Comparison of ENCODE assay signal across 10 cellular contexts in the genomic region with DNA sequence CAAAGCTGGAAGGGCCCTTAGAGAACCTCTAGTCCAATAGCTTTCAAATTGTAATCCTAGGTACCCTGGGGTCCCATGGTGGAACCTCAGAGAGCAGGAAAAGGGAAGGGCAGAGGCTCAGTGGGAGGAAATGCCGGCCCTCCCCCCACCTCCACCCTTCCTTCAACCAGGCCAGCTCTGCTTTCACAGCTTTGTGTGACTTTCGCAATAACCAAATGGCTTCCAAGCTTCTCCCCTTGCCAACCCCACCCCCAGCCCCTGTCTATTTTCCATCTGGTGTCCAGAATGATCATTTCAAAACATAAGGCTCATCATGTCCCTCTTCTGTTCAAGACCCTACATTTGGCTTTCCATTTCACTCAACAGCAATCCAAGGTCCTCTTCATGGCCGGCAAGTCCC.
DNase-seq lines count a peak whose midpoint lies in the region; ATAC-seq and TF ChIP-seq lines count a peak whose summit lies in the region.
"Had no signal": no experiment of that assay in that cellular context is flagged by ENCODE, and none has a peak within 500 bp of the region (broad histone marks: within the 10 kb centered on the region; RNA-seq: fewer than 3 reads in every experiment).

No MANE protein-coding gene starts in this region.

- no peaks in the 10 kb centered on the region for H3K9me3 ChIP-seq in mesenchymal stem cell (ENCODE audit: control insufficient read depth, low read length)

- H3K27ac Mint-ChIP-seq in progenitor cell of endocrine pancreas, result peak overlapping the region; percentile 68

- H3K9me3 Mint-ChIP-seq in progenitor cell of endocrine pancreas (ENCODE audit: low read depth), result no peaks in the 10 kb centered on the region

- no peak for TF ChIP-seq CTCF in foreskin fibroblast (IDR thresholded peaks at IDR 0.05; ENCODE audit: low read depth, low read length)
- no peak for TF ChIP-seq CTCF in progenitor cell of endocrine pancreas (IDR thresholded peaks at IDR 0.05; ENCODE audit: unreplicated experiment)
- no peak for TF ChIP-seq CTCF in dorsolateral prefrontal cortex (IDR thresholded peaks at IDR 0.05 in 54 of 56, conservative IDR thresholded peaks at IDR 0.05 in 2 of 56; ENCODE audit: low read depth in 1 of 56, partially characterized antibody in 56 of 56)

- H3K36me3 ChIP-seq in mesenchymal stem cell (ENCODE audit: control insufficient read depth in 1 of 2, insufficient read depth in 2 of 2, low read depth in 1 of 2, low read length in 2 of 2), result no peaks in the 10 kb centered on the region

- no peak overlapping the region for H2BK5ac ChIP-seq in mesenchymal stem cell (ENCODE audit: low read depth, low read length, poor library complexity, severe bottlenecking)

- no peak overlapping the region for H3K27ac ChIP-seq in dorsolateral prefrontal cortex
- H3K27ac ChIP-seq in mesenchymal stem cell (ENCODE audit: low read length, poor library complexity, severe bottlenecking), result no peak overlapping the region

- H3K27me3 ChIP-seq in dorsolateral prefrontal cortex (no peaks in the 10 kb centered on the region), mesenchymal stem cell (ENCODE audit: control insufficient read depth in 1 of 2, insufficient read depth in 1 of 2, low read length in 2 of 2) (no peaks in the 10 kb centered on the region)

- H3K4me3 Mint-ChIP-seq in progenitor cell of endocrine pancreas (ENCODE audit: low read depth), result no peak overlapping the region

- no peak overlapping the region for H2BK15ac ChIP-seq in mesenchymal stem cell (ENCODE audit: low read depth, poor library complexity, severe bottlenecking)

- WGBS in mesenchymal stem cell, result 91% methylated on average over 3 of the region's 3 CpGs

- H4K91ac ChIP-seq in mesenchymal stem cell (ENCODE audit: low read length), result no peak overlapping the region

- no peak overlapping the region for H3K14ac ChIP-seq in mesenchymal stem cell (ENCODE audit: low read length in 2 of 2)

- no peaks in the 10 kb centered on the region for H3K27me3 Mint-ChIP-seq in progenitor cell of endocrine pancreas

- DNase-seq in GF-D8 (lab: John Stamatoyannopoulos, UW) (peak; percentile 23), OCI-M1 (lab: John Stamatoyannopoulos, UW) (peak; percentile 14), foreskin fibroblast (peak; percentile 62 to 80), progenitor cell of endocrine pancreas (ENCODE audit: low spot score, unreplicated experiment) (no peak), mesenteric fat pad (ENCODE audit: low spot score) (no peak), dorsolateral prefrontal cortex (no peak), mesenchymal stem cell (no peak)
- DNase-seq: DMS79, NCI-H1417 treated with DMSO at 0.1 percent for 48 hours had no signal

- no peak for ATAC-seq in HG03520 (IDR thresholded peaks at IDR 0.05; ENCODE audit: unreplicated experiment)

- H4K8ac ChIP-seq in mesenchymal stem cell (ENCODE audit: low read length), result no peak overlapping the region

- no peak overlapping the region for H2AK5ac ChIP-seq in mesenchymal stem cell (ENCODE audit: low read length, severe bottlenecking)

- no peak overlapping the region for H3K4me2 ChIP-seq in mesenchymal stem cell (ENCODE audit: low read length, poor library complexity, severe bottlenecking)

- H3K9ac ChIP-seq in mesenchymal stem cell (ENCODE audit: low read length), result no peak overlapping the region

- H2BK120ac ChIP-seq in mesenchymal stem cell (ENCODE audit: low read depth, low read length), result no peak overlapping the region

- no peak overlapping the region for H3K18ac ChIP-seq in mesenchymal stem cell (ENCODE audit: low read depth in 1 of 2, low read length in 2 of 2)

- intact Hi-C loops in dorsolateral prefrontal cortex (cut with DNase I), result loop anchor here (5.0 to 10.0 kb wide), 2 partner anchors 354 to 692 kb away; no protein-coding TSS in a partner anchor

- H3K4me1 ChIP-seq in mesenchymal stem cell (ENCODE audit: control insufficient read depth, insufficient read depth, low read depth, low read length), result peaks cover 13% of the 10 kb centered on the region

- peaks cover 31% of the 10 kb centered on the region for H3K4me1 Mint-ChIP-seq in progenitor cell of endocrine pancreas (ENCODE audit: low read depth)

- H3K4ac ChIP-seq in mesenchymal stem cell (ENCODE audit: low read depth in 1 of 2, low read length in 2 of 2), result no peak overlapping the region

- H3K79me1 ChIP-seq in mesenchymal stem cell (replicated peaks; ENCODE audit: low read length, poor library complexity, severe bottlenecking), result no peaks in the 10 kb centered on the region

- H3K36me3 Mint-ChIP-seq in progenitor cell of endocrine pancreas (ENCODE audit: insufficient read depth), result no peaks in the 10 kb centered on the region

- peak overlapping the region in 1 of 2 experiments; percentile 18 for H2BK12ac ChIP-seq in mesenchymal stem cell (ENCODE audit: low read length in 2 of 2)

- H3K23ac ChIP-seq in mesenchymal stem cell (ENCODE audit: low read length in 2 of 2), result no peak overlapping the region

- no peak overlapping the region for H2AFZ ChIP-seq in mesenchymal stem cell (ENCODE audit: low read depth, low read length)

- no peak overlapping the region for H3K4me3 ChIP-seq in foreskin fibroblast (ENCODE audit: low read depth in 1 of 2, low read length in 2 of 2)
- H3K4me3 ChIP-seq in dorsolateral prefrontal cortex, result no peak overlapping the region
- no peak overlapping the region for H3K4me3 ChIP-seq in mesenchymal stem cell (ENCODE audit: insufficient read depth in 1 of 2, low read depth in 1 of 2, low read length in 2 of 2)

Comparison
In these comparisons a context has a peak if more than half of its experiments do, and no peak if none do; other contexts are left out.
1. DNase-seq: peak in GF-D8 (single experiment), OCI-M1 (single experiment) and foreskin fibroblast (2 of 2); none in progenitor cell of endocrine pancreas (single experiment), mesenteric fat pad (single experiment), dorsolateral prefrontal cortex (0 of 10) and mesenchymal stem cell (single experiment).